22 cellular contexts compared by ENCODE assay signal in the genomic region with DNA sequence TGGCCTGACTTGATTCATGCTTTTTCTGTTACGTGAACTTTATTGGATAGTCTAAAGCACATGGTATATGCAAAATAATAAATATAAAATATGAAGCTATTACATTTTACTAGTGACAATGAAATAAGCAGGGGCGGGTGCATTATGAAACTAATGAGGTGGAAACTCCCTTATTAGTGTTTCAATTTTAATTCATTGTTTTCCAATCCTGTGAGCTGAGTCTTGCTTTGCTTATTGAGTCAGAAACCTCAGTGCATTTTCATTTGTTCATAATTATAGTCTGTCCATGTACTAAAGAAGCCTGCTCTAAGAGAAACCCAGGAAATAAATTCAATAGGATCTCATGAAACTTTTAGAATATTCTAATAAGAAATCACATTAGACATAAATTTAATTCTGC.
A peak's percentile ranks its signal among the peaks of the same experiment; 100 is the strongest.
DNase-seq lines count a peak whose midpoint lies in the region; ATAC-seq, FAIRE-seq and TF ChIP-seq lines count a peak whose summit lies in the region.
"Had no signal": no experiment of that assay in that cellular context is flagged by ENCODE, and none has a peak within 500 bp of the region (broad histone marks: within the 10 kb centered on the region; RNA-seq: fewer than 3 reads in every experiment).

No MANE protein-coding gene starts in this region.

- H4K20me1 ChIP-seq in MM.1S (ENCODE audit: insufficient read depth, low read length): no peaks in the 10 kb centered on the region
- no peaks in the 10 kb centered on the region for H4K20me1 ChIP-seq in GM12878 (ENCODE audit: control insufficient read depth, insufficient read depth)
- H4K20me1 ChIP-seq in osteoblast (ENCODE audit: insufficient read depth, low read length): no peaks in the 10 kb centered on the region
- H4K20me1 ChIP-seq: BLaER1 treated with 17β-estradiol and CSF1 and Interleukin-3, amounts not matched to agents 10 nM and 100 nM had no signal

- TF ChIP-seq EP300 in GM12878 (IDR thresholded peaks at IDR 0.05; ENCODE audit: borderline replicate concordance in 1 of 2, control insufficient read depth in 1 of 2, low read depth in 2 of 2, low read length in 2 of 2) (no peak), ovary (IDR thresholded peaks at IDR 0.05) (no peak)

- H3K27me3 ChIP-seq in MM.1S (replicated peaks; ENCODE audit: insufficient read depth, low read length) (no peaks in the 10 kb centered on the region), GM12878 (replicated peaks in 1 of 2; ENCODE audit: control insufficient read depth in 2 of 2, insufficient read depth in 2 of 2, low read length in 1 of 2) (no peaks in the 10 kb centered on the region), vagina (no peaks in the 10 kb centered on the region), osteoblast (ENCODE audit: insufficient read depth, low read length) (no peaks in the 10 kb centered on the region), ovary (no peaks in the 10 kb centered on the region)
- H3K27me3 ChIP-seq: BLaER1 treated with 17β-estradiol and CSF1 and Interleukin-3, amounts not matched to agents 10 nM and 100 nM had no signal

- intact Hi-C loops in GM12878 (cut with micrococcal nuclease; ENCODE audit: unreplicated experiment) (no loop called here), vagina (cut with DNase I) (no loop called here), ovary (cut with DNase I) (no loop called here)

- no TSS peak for BruUV-seq in GM12878 (replicated peaks; lab: Mats Ljungman, UMichigan)

- H3K79me2 ChIP-seq in MM.1S (ENCODE audit: low read length) (no peaks in the 10 kb centered on the region), GM12878 (ENCODE audit: control insufficient read depth, insufficient read depth, low read length) (no peaks in the 10 kb centered on the region), osteoblast (ENCODE audit: insufficient read depth, low read length) (no peaks in the 10 kb centered on the region)

- TF ChIP-seq RAD21 in GM12878 (IDR thresholded peaks at IDR 0.05; ENCODE audit: insufficient read depth, low read depth, low read length): no peak

- no peak overlapping the region for H3K4me3 ChIP-seq in GM12865 (ENCODE audit: low read depth, low read length)
- peak overlapping the region; percentile 2; the same call in 1 of the 2 replicates for H3K4me3 ChIP-seq in MM.1S (ENCODE audit: low read length)
- H3K4me3 ChIP-seq in GM12878: no peak overlapping the region
- no peak overlapping the region for H3K4me3 ChIP-seq in vagina
- H3K4me3 ChIP-seq in osteoblast (ENCODE audit: insufficient read depth, low read length): no peak overlapping the region
- no peak overlapping the region for H3K4me3 ChIP-seq in ovary
- H3K4me3 ChIP-seq: A549; BLaER1 treated with 17β-estradiol and CSF1 and Interleukin-3, amounts not matched to agents 10 nM and 100 nM had no signal

- H3K9me3 ChIP-seq in MM.1S (replicated peaks; ENCODE audit: insufficient read depth, low read length) (no peaks in the 10 kb centered on the region), GM12878 (replicated peaks; ENCODE audit: control insufficient read depth, insufficient read depth, low read length) (no peaks in the 10 kb centered on the region), vagina (no peaks in the 10 kb centered on the region), osteoblast (ENCODE audit: low read depth, low read length) (peaks cover 3% of the 10 kb centered on the region), ovary (no peaks in the 10 kb centered on the region)
- H3K9me3 ChIP-seq: A549; BLaER1 treated with 17β-estradiol and CSF1 and Interleukin-3, amounts not matched to agents 10 nM and 100 nM; Caco-2 had no signal

- H3K9me2 ChIP-seq in MM.1S (replicated peaks; ENCODE audit: insufficient read depth, low read length): no peaks in the 10 kb centered on the region

- RAD21 ChIA-PET in GM12878 (lab: Charles Lee; ENCODE audit: unreplicated experiment): no interaction called here

- WGBS in GM12878 (ENCODE audit: insufficient coverage, insufficient replicate concordance, low lambda C conversion rate, missing lambda C conversion rate): 29% methylated on average over 2 of the region's 2 CpGs
- 89 to 96% (median 90%) methylated on average over 2 of the region's 2 CpGs for WGBS in ovary, 3 donors

- in situ Hi-C loops in GM12878 (cut with MboI): no loop called here

- H3K27ac ChIP-seq in MM.1S (ENCODE audit: low read length): peak overlapping the region; percentile 89
- no peak overlapping the region for H3K27ac ChIP-seq in GM12878 (ENCODE audit: control insufficient read depth, insufficient read depth)
- no peak overlapping the region for H3K27ac ChIP-seq in vagina
- H3K27ac ChIP-seq in osteoblast (ENCODE audit: low read depth, low read length): no peak overlapping the region
- no peak overlapping the region for H3K27ac ChIP-seq in ovary
- H3K27ac ChIP-seq: 22Rv1; A549; BLaER1 treated with 17β-estradiol and CSF1 and Interleukin-3, amounts not matched to agents 10 nM and 100 nM; C4-2B had no signal

- peak overlapping the region; percentile 44; the same call in 1 of the 2 replicates for H3K9ac ChIP-seq in MM.1S (ENCODE audit: low read length)
- H3K9ac ChIP-seq in GM12878 (ENCODE audit: control insufficient read depth, insufficient read depth, low read length): no peak overlapping the region
- H3K9ac ChIP-seq: BLaER1 treated with 17β-estradiol and CSF1 and Interleukin-3, amounts not matched to agents 10 nM and 100 nM had no signal

- H3K36me3 ChIP-seq in MM.1S (replicated peaks; ENCODE audit: insufficient read depth, low read length) (no peaks in the 10 kb centered on the region), GM12878 (ENCODE audit: control insufficient read depth in 2 of 2, insufficient read depth in 2 of 2, low read length in 1 of 2) (no peaks in the 10 kb centered on the region), vagina (no peaks in the 10 kb centered on the region), osteoblast (ENCODE audit: insufficient read depth, low read length) (no peaks in the 10 kb centered on the region), ovary (no peaks in the 10 kb centered on the region)
- H3K36me3 ChIP-seq: BLaER1 treated with 17β-estradiol and CSF1 and Interleukin-3, amounts not matched to agents 10 nM and 100 nM had no signal

- POLR2A ChIA-PET in GM12878 (lab: Charles Lee): no interaction called here

- TF ChIP-seq POLR2A in GM12878 (IDR thresholded peaks at IDR 0.05; ENCODE audit: low read depth, low read length) (no peak), vagina (IDR thresholded peaks at IDR 0.05) (no peak), ovary (IDR thresholded peaks at IDR 0.05) (no peak)

- H3K4me2 ChIP-seq in MM.1S (ENCODE audit: low read depth, low read length) (peak overlapping the region; percentile 52), GM12878 (ENCODE audit: control insufficient read depth, insufficient read depth) (no peak overlapping the region), osteoblast (ENCODE audit: insufficient read depth, low read length) (no peak overlapping the region)
- H3K4me2 ChIP-seq: A549; BLaER1 treated with 17β-estradiol and CSF1 and Interleukin-3, amounts not matched to agents 10 nM and 100 nM had no signal

- TF ChIP-seq CTCF in GM12865 (IDR thresholded peaks at IDR 0.05; ENCODE audit: insufficient read depth, low read depth, low read length, missing control alignments) (no peak), MM.1S (IDR thresholded peaks at IDR 0.05; ENCODE audit: low read length) (no peak), GM12878 (IDR thresholded peaks at IDR 0.05 in 2 of 3, conservative IDR thresholded peaks at IDR 0.05 in 1 of 3; ENCODE audit: control insufficient read depth in 2 of 3, extremely low read depth in 1 of 3, insufficient read depth in 1 of 3, low read depth in 3 of 3, low read length in 3 of 3) (no peak), vagina (IDR thresholded peaks at IDR 0.05) (no peak), osteoblast (IDR thresholded peaks at IDR 0.05; ENCODE audit: extremely low read depth, low read depth, low read length) (no peak), ovary (IDR thresholded peaks at IDR 0.05) (no peak)

- DNase-seq in GM12865 (ENCODE audit: low read depth) (peak; percentile 3), MM.1S (peak; percentile 84), GM12878 (ENCODE audit: low read depth, low spot score) (no peak), vagina (ENCODE audit: extremely low spot score in 2 of 2) (no peak), osteoblast (ENCODE audit: insufficient read length, low spot score, missing footprints) (no peak), ovary (no peak), NCI-H82 (lab: John Stamatoyannopoulos, UW) (no peak)
- DNase-seq: AML-193; Caco-2; Calu3; CD4-positive, alpha-beta T cell; CD8-positive, alpha-beta T cell; DMS79 treated with DMSO at 0.1 percent for 48 hours; GF-D8 had no signal

- ATAC-seq in HG03432 (IDR thresholded peaks at IDR 0.05; ENCODE audit: unreplicated experiment) (peak; percentile 39), GM12878 (peak; percentile 70)
- ATAC-seq: A549; CD8-positive, alpha-beta T cell had no signal

- peaks cover 44% of the 10 kb centered on the region for H3K4me1 ChIP-seq in MM.1S (ENCODE audit: low read length)
- no peaks in the 10 kb centered on the region for H3K4me1 ChIP-seq in GM12878 (ENCODE audit: control insufficient read depth, insufficient read depth, low read length)
- H3K4me1 ChIP-seq in vagina: no peaks in the 10 kb centered on the region
- H3K4me1 ChIP-seq in osteoblast (ENCODE audit: insufficient read depth, low read length): no peaks in the 10 kb centered on the region
- H3K4me1 ChIP-seq in ovary (ENCODE audit: insufficient read depth): peaks cover 3% of the 10 kb centered on the region
- H3K4me1 ChIP-seq: BLaER1 treated with 17β-estradiol and CSF1 and Interleukin-3, amounts not matched to agents 10 nM and 100 nM; Caco-2 had no signal

- SMC1A ChIA-PET in GM12878 (lab: Charles Lee; ENCODE audit: uncharacterized antibody, unreplicated experiment): interaction anchor here (0.6 kb wide), 1 partner anchor 133 kb away, joined by 4 read pairs; no protein-coding TSS in a partner anchor

- FAIRE-seq in GM12878 (lab: Jason Lieb, UNC): no peak
- FAIRE-seq: A549, D721Med, G401.6, GM12891 had no signal

- CTCF ChIA-PET in GM12878 (lab: Yijun Ruan, JAX): no interaction called here

- H2AFZ ChIP-seq in MM.1S (ENCODE audit: low read length) (peak overlapping the region; percentile 51; the same call in 1 of the 2 replicates), GM12878 (ENCODE audit: control insufficient read depth, low read depth, low read length) (no peak overlapping the region), osteoblast (ENCODE audit: low read length) (no peak overlapping the region)

- H3F3A ChIP-seq in MM.1S (ENCODE audit: insufficient read depth, low read length): peaks cover 43% of the 10 kb centered on the region

TF ChIP-seq in GM12878, 131 proteins besides CTCF, POLR2A, EP300 and RAD21 (continues in another document):
- no peak for TF ChIP-seq GABPA (IDR thresholded peaks at IDR 0.05; ENCODE audit: low read depth)

Comparison
In these comparisons a context has a peak if more than half of its experiments do, and no peak if none do; other contexts are left out.
1. DNase-seq: peak in GM12865 (single experiment) and MM.1S (single experiment); none in GM12878 (single experiment), vagina (0 of 2), osteoblast (single experiment), ovary (0 of 5) and NCI-H82 (single experiment).